Comparison of ENCODE assay signal across 34 cellular contexts in genomic region chr12:2110841-2111566, GRCh38. TPM values are rescaled to one million over a fixed set of nuclear protein-coding genes. Genes with fewer than 3 reads are reported as not detected.
DNase-seq lines count a peak whose midpoint lies in the region; ATAC-seq and TF ChIP-seq lines count a peak whose summit lies in the region.
"Had no signal": no experiment of that assay in that cellular context is flagged by ENCODE, and none has a peak within 500 bp of the region (broad histone marks: within the 10 kb centered on the region; RNA-seq: fewer than 3 reads in every experiment).

No MANE protein-coding gene starts in this region.

- TF ChIP-seq CTCF in mucosa of descending colon (IDR thresholded peaks at IDR 0.05) (no peak), upper lobe of right lung (IDR thresholded peaks at IDR 0.05) (no peak)

- no peaks in the 10 kb centered on the region for H3K4me1 ChIP-seq in mucosa of descending colon (ENCODE audit: low read depth)
- H3K4me1 ChIP-seq in upper lobe of right lung, result peaks cover 3% of the 10 kb centered on the region
- no peaks in the 10 kb centered on the region for H3K4me1 ChIP-seq in naive thymus-derived CD4-positive, alpha-beta T cell (ENCODE audit: control insufficient read depth in 2 of 2, insufficient read depth in 2 of 2, low read length in 2 of 2)
- H3K4me1 ChIP-seq: left lung, prostate gland had no signal

- H3K4me3 Mint-ChIP-seq in naive thymus-derived CD4-positive, alpha-beta T cell, result no peak overlapping the region
- H3K4me3 Mint-ChIP-seq: activated naive CD4-positive, alpha-beta T cell treated with anti-CD3 and anti-CD28 coated beads for 36 hours; activated T-cell treated with anti-CD3 and anti-CD28 coated beads, Interleukin-2, amount 50 U/mL, for 72 hours; CD14-positive monocyte; immature natural killer cell; naive B cell had no signal

- no peak overlapping the region for H3K27ac ChIP-seq in upper lobe of right lung
- no peak overlapping the region for H3K27ac ChIP-seq in naive thymus-derived CD4-positive, alpha-beta T cell (ENCODE audit: low read depth, low read length)
- H3K27ac ChIP-seq: 22Rv1, body of pancreas, GM23248, left lung, neutrophil, prostate gland had no signal

- H3K27ac Mint-ChIP-seq in naive thymus-derived CD4-positive, alpha-beta T cell, result no peak overlapping the region
- H3K27ac Mint-ChIP-seq: activated naive CD4-positive, alpha-beta T cell treated with anti-CD3 and anti-CD28 coated beads for 36 hours; activated T-cell treated with anti-CD3 and anti-CD28 coated beads, Interleukin-2, amount 50 U/mL, for 72 hours; CD14-positive monocyte; immature natural killer cell had no signal

- H3K4me1 Mint-ChIP-seq in naive thymus-derived CD4-positive, alpha-beta T cell, result no peaks in the 10 kb centered on the region
- H3K4me1 Mint-ChIP-seq: CD14-positive monocyte, immature natural killer cell, naive B cell had no signal

- H3K27me3 Mint-ChIP-seq in naive thymus-derived CD4-positive, alpha-beta T cell, result no peaks in the 10 kb centered on the region

- peaks cover 0 to 4% (median 0%) of the 10 kb centered on the region in 5 donors for H3K36me3 Mint-ChIP-seq in naive thymus-derived CD4-positive, alpha-beta T cell
- H3K36me3 Mint-ChIP-seq: CD14-positive monocyte, immature natural killer cell, naive B cell had no signal

- H3K4me3 ChIP-seq in mucosa of descending colon (no peak overlapping the region), upper lobe of right lung (no peak overlapping the region)
- H3K4me3 ChIP-seq in naive thymus-derived CD4-positive, alpha-beta T cell (ENCODE audit: low read length), result no peak overlapping the region
- H3K4me3 ChIP-seq: body of pancreas, GM23248, left lung, prostate gland had no signal

- ATAC-seq in mucosa of descending colon (peak; percentile 43), upper lobe of right lung (no peak)
- ATAC-seq in naive thymus-derived CD4-positive, alpha-beta T cell, result no peak
- ATAC-seq: activated T-cell treated with anti-CD3 and anti-CD28 coated beads, Interleukin-2, amount 50 U/mL, for 72 hours; body of pancreas; HepG2; left lung had no signal

- H3K36me3 ChIP-seq in mucosa of descending colon (ENCODE audit: low read depth) (no peaks in the 10 kb centered on the region), upper lobe of right lung (no peaks in the 10 kb centered on the region)
- no peaks in the 10 kb centered on the region for H3K36me3 ChIP-seq in naive thymus-derived CD4-positive, alpha-beta T cell (ENCODE audit: control insufficient read depth in 2 of 3, insufficient read depth in 3 of 3, low read length in 3 of 3)
- H3K36me3 ChIP-seq: left lung, neutrophil, prostate gland had no signal

- intact Hi-C loops in cardiac septum (cut with DNase I) (loop anchor here (5.0 kb wide), 1 partner anchor 34 kb away; no protein-coding TSS in a partner anchor), mucosa of descending colon (cut with DNase I, micrococcal nuclease) (no loop called here), upper lobe of right lung (cut with DNase I) (no loop called here)
- intact Hi-C loops in naive thymus-derived CD4-positive, alpha-beta T cell (cut with micrococcal nuclease), result no loop called here

- DNase-seq in NCI-H2171 treated with DMSO at 0.1 percent for 48 hours (lab: John Stamatoyannopoulos, UW), result peak; percentile 44
- no peak for DNase-seq in NCI-H2171 (lab: John Stamatoyannopoulos, UW)
- peak; percentile 75 for DNase-seq in cardiac septum (ENCODE audit: low spot score)
- peak in 1 of 3 donors; percentile 52 for DNase-seq in mucosa of descending colon
- peak; percentile 47 for DNase-seq in upper lobe of right lung
- DNase-seq in naive thymus-derived CD4-positive, alpha-beta T cell, result no peak
- no peak for DNase-seq in SIG-M5 treated with dmso at 0.1 percent for 504 hours (lab: John Stamatoyannopoulos, UW; ENCODE audit: unreplicated experiment)
- DNase-seq in T1000 (lab: John Stamatoyannopoulos, UW), result no peak
- DNase-seq: activated CD4-positive, alpha-beta T cell treated with anti-CD3 and anti-CD28 coated beads, Interleukin-2, amount 50 U/mL, for 48 hours; activated CD4-positive, CD25-positive, alpha-beta regulatory T cell treated with anti-CD3 and anti-CD28 coated beads, Interleukin-2, amount 50 U/mL, for 72 hours; activated naive CD4-positive, alpha-beta T cell treated with anti-CD3 and anti-CD28 coated beads for 36 hours; activated T-cell treated with anti-CD3 and anti-CD28 coated beads, Interleukin-2, amount 50 U/mL, for 72 hours; body of pancreas; cerebellar nuclear complex; DMS79 treated with DMSO at 0.1 percent for 48 hours; GDM1; GM23248; immature natural killer cell; left lung; naive B cell; NCI-H1417; NCI-H2029 treated with DMSO at 0.1 percent for 48 hours; NCI-H774; RPMI8226; SK-N-SH; stimulated activated CD4-positive, alpha-beta T cell treated with anti-CD3 and anti-CD28 coated beads, Interleukin-15, amount 100 ng/mL, for 24 hours; stimulated activated CD4-positive, alpha-beta T cell treated with anti-CD3 and anti-CD28 coated beads, Interleukin-4, amount 100 ng/mL, for 4 hours; T-helper 2 cell; trophoblast cell had no signal

- H3K27me3 ChIP-seq in upper lobe of right lung, result no peaks in the 10 kb centered on the region
- H3K27me3 ChIP-seq in naive thymus-derived CD4-positive, alpha-beta T cell (ENCODE audit: control insufficient read depth in 2 of 2, insufficient read depth in 2 of 2, low read length in 2 of 2), result no peaks in the 10 kb centered on the region
- H3K27me3 ChIP-seq: body of pancreas, left lung, neutrophil had no signal

- CTCF ChIA-PET in naive thymus-derived CD4-positive, alpha-beta T cell (lab: Charles Lee), result no interaction called here

- no peaks in the 10 kb centered on the region for H3K9me3 Mint-ChIP-seq in naive thymus-derived CD4-positive, alpha-beta T cell
- H3K9me3 Mint-ChIP-seq: activated naive CD4-positive, alpha-beta T cell treated with anti-CD3 and anti-CD28 coated beads for 36 hours; activated T-cell treated with anti-CD3 and anti-CD28 coated beads, Interleukin-2, amount 50 U/mL, for 72 hours; immature natural killer cell; naive B cell had no signal

- no peaks in the 10 kb centered on the region for H3K9me3 ChIP-seq in mucosa of descending colon
- H3K9me3 ChIP-seq in upper lobe of right lung, result no peaks in the 10 kb centered on the region
- no peaks in the 10 kb centered on the region for H3K9me3 ChIP-seq in naive thymus-derived CD4-positive, alpha-beta T cell (ENCODE audit: control insufficient read depth in 2 of 3, low read length in 3 of 3)
- H3K9me3 ChIP-seq: body of pancreas, left lung, neutrophil, prostate gland, SK-N-SH had no signal

- POLR2A ChIA-PET in naive thymus-derived CD4-positive, alpha-beta T cell (lab: Charles Lee), result no interaction called here

RNA-seq across cellular contexts. Expression of gene CACNA1C, which starts 58.2 kb away (rescaled TPM):
- total RNA-seq in cardiac septum, result 182 TPM
- total RNA-seq in mucosa of descending colon, result 10 to 100 TPM in 1 of 3 donors, 1 to 10 TPM in 2; 5.5 to 89.4 (median 9.2) TPM
- total RNA-seq in upper lobe of right lung, result 15.6 TPM
- total RNA-seq in naive thymus-derived CD4-positive, alpha-beta T cell, result under 1 TPM; 0.08 to 0.48 (median 0.10) TPM
- under 1 TPM; 0.04 to 0.05 TPM for polyA plus RNA-seq in naive thymus-derived CD4-positive, alpha-beta T cell
- total RNA-seq: HepG2 had no signal
- polyA plus RNA-seq: CD14-positive monocyte, HepG2 had no signal

Comparison
In these comparisons a context has a peak if more than half of its experiments do, and no peak if none do; other contexts are left out.
1. DNase-seq: peak in NCI-H2171 treated with DMSO at 0.1 percent for 48 hours (single experiment), cardiac septum (single experiment) and upper lobe of right lung (single experiment); none in NCI-H2171 (single experiment), naive thymus-derived CD4-positive, alpha-beta T cell (0 of 9), SIG-M5 treated with dmso at 0.1 percent for 504 hours (single experiment) and T1000 (single experiment).
2. RNA of gene CACNA1C, which starts 58.2 kb away (total RNA-seq): 182 TPM in cardiac septum (single experiment), 15.6 TPM in upper lobe of right lung (single experiment) and 5.5 to 89.4 TPM in mucosa of descending colon; 0.08 to 0.48 TPM in naive thymus-derived CD4-positive, alpha-beta T cell; every median in the first group is over 4 times any median in the second.